In genomic region chr4:38858097-38858420, GRCh38 we compare ENCODE assay signal across 1 cellular context.
TF ChIP-seq lines count a peak whose summit lies in the region.

No MANE protein-coding gene starts in this region.

TF ChIP-seq in GM12878, 131 proteins besides CTCF, POLR2A, EP300 and RAD21:
- TF ChIP-seq TARDBP (IDR thresholded peaks at IDR 0.05; ENCODE audit: borderline replicate concordance), result peak; percentile 7; the same call in 1 of the 2 replicates
- no peak for TF ChIP-seq HCFC1 (IDR thresholded peaks at IDR 0.05; ENCODE audit: low read length)
- no peak for TF ChIP-seq HDAC2 (IDR thresholded peaks at IDR 0.05)
- 0 out of 2 replicates have a peak, but pooled peaks have one; percentile 8 for TF ChIP-seq ZBTB40 (IDR thresholded peaks at IDR 0.05; ENCODE audit: borderline replicate concordance)
- TF ChIP-seq ZNF24 (IDR thresholded peaks at IDR 0.05), result 0 out of 2 replicates have a peak, but pooled peaks have one; percentile 1
